ENCODE assay signal across 8 cellular contexts in genomic region chr16:29806096-29806579, GRCh38. TPM values are rescaled to one million over a fixed set of nuclear protein-coding genes. Genes with fewer than 3 reads are reported as not detected.
DNase-seq lines count a peak whose midpoint lies in the region; ATAC-seq and TF ChIP-seq lines count a peak whose summit lies in the region.

TSS of gene MAZ (plus strand) at chr16:29806529. CDS start at chr16:29806702, 173 bp downstream.

- no peaks in the 10 kb centered on the region for H3K36me3 ChIP-seq in endocrine pancreas (ENCODE audit: control insufficient read depth, insufficient read depth, low read length)
- H3K36me3 ChIP-seq in mucosa of descending colon (ENCODE audit: low read depth) = no peaks in the 10 kb centered on the region
- peaks cover 11 to 27% (median 13%) of the 10 kb centered on the region in 3 donors for H3K36me3 ChIP-seq in tibial artery

- H3K27me3 ChIP-seq in endocrine pancreas (ENCODE audit: control insufficient read depth, insufficient read depth, low read length) = no peaks in the 10 kb centered on the region
- H3K27me3 ChIP-seq in tibial artery = no peaks in the 10 kb centered on the region

- ATAC-seq in mucosa of descending colon = peak; percentile 17
- no peak for ATAC-seq in GM19023 (IDR thresholded peaks at IDR 0.05; ENCODE audit: unreplicated experiment)

- H3K4me1 ChIP-seq in endocrine pancreas (ENCODE audit: control insufficient read depth, insufficient read depth, low read length) (no peaks in the 10 kb centered on the region), mucosa of descending colon (ENCODE audit: low read depth) (peaks cover 39% of the 10 kb centered on the region), tibial artery (peaks cover 17 to 51% (median 44%) of the 10 kb centered on the region in 4 donors)

- H3K9ac ChIP-seq in endocrine pancreas (ENCODE audit: control insufficient read depth, insufficient read depth, low read length) = peak within 1 kb of the TSS; percentile 57

- no peak for TF ChIP-seq RAD21 in Ishikawa (IDR thresholded peaks at IDR 0.05; ENCODE audit: low read depth)

- no peaks in the 10 kb centered on the region for H3K9me3 ChIP-seq in endocrine pancreas (ENCODE audit: control insufficient read depth, low read length)
- H3K9me3 ChIP-seq in mucosa of descending colon = no peaks in the 10 kb centered on the region
- H3K9me3 ChIP-seq in tibial artery = no peaks in the 10 kb centered on the region

- H3K27ac ChIP-seq in VCaP (peak within 1 kb of the TSS; percentile 92), tibial artery (peak within 1 kb of the TSS; percentile 90 to 97)

- intact Hi-C loops in mucosa of descending colon (cut with DNase I, micrococcal nuclease) (no loop called here), tibial artery (cut with DNase I; ENCODE audit: low total_unique reads) (no loop called here)

- TF ChIP-seq EP300 in Ishikawa (IDR thresholded peaks at IDR 0.05; ENCODE audit: borderline replicate concordance) = no peak

- TF ChIP-seq CTCF in VCaP (conservative IDR thresholded peaks at IDR 0.05) (no peak), mucosa of descending colon (IDR thresholded peaks at IDR 0.05) (no peak), tibial artery (IDR thresholded peaks at IDR 0.05) (no peak)

- DNase-seq in ELR (ENCODE audit: low read depth) = peak; percentile 90
- DNase-seq in mucosa of descending colon = no peak
- no peak for DNase-seq in tibial artery
- no peak for DNase-seq in DMS53 treated with DMSO at 0.1 percent for 48 hours (lab: John Stamatoyannopoulos, UW; ENCODE audit: unreplicated experiment)

- H3K4me3 ChIP-seq in endocrine pancreas (ENCODE audit: control insufficient read depth, insufficient read depth, low read length) = no peak within 1 kb of the TSS
- H3K4me3 ChIP-seq in mucosa of descending colon = peak within 1 kb of the TSS; percentile 65
- H3K4me3 ChIP-seq in tibial artery = peak within 1 kb of the TSS; percentile 73 to 88

TF ChIP-seq in Ishikawa, 13 proteins besides CTCF, POLR2A, EP300 and RAD21:
- TF ChIP-seq TAF1 (IDR thresholded peaks at IDR 0.05; ENCODE audit: low read depth) (0 out of 2 replicates have a peak, but pooled peaks have one; percentile 2), MAX (IDR thresholded peaks at IDR 0.05) (no peak), USF1 (IDR thresholded peaks at IDR 0.05) (no peak), YY1 (IDR thresholded peaks at IDR 0.05; ENCODE audit: low read depth) (no peak)
TF ChIP-seq in Ishikawa: peak in this region for 1.

RNA-seq across cellular contexts. Expression of gene MAZ, which starts in this region (rescaled TPM):
- total RNA-seq in mucosa of descending colon = 100 to 1,000 TPM; 224 to 415 (median 225) TPM
